ENCODE assay signal across 1 cellular context in genomic region chr9:113921366-113921765, GRCh38.
TF ChIP-seq lines count a peak whose summit lies in the region.

No MANE protein-coding gene starts in this region.

TF ChIP-seq in IMR-90, 13 proteins besides CTCF, POLR2A, EP300 and RAD21 (continued from another document):
- TF ChIP-seq MXI1 (IDR thresholded peaks at IDR 0.05; ENCODE audit: borderline replicate concordance, low read depth, low read length) (no peak), CEBPB (IDR thresholded peaks at IDR 0.05; ENCODE audit: low read depth, low read length) (no peak), CHD1 (IDR thresholded peaks at IDR 0.05; ENCODE audit: low read depth, low read length) (no peak)
